Comparison of ENCODE assay signal across 17 cellular contexts in genomic region chr3:98532709-98533571, GRCh38. TPM values are rescaled to one million over a fixed set of nuclear protein-coding genes. Genes with fewer than 3 reads are reported as not detected.
DNase-seq lines count a peak whose midpoint lies in the region; ATAC-seq, FAIRE-seq and TF ChIP-seq lines count a peak whose summit lies in the region.
"Had no signal": no experiment of that assay in that cellular context is flagged by ENCODE, and none has a peak within 500 bp of the region (broad histone marks: within the 10 kb centered on the region; RNA-seq: fewer than 3 reads in every experiment).

No MANE protein-coding gene starts in this region.

- no peak overlapping the region for H2AFZ ChIP-seq in GM12878 (ENCODE audit: control insufficient read depth, low read depth, low read length)

- intact Hi-C loops in natural killer cell (cut with micrococcal nuclease): no loop called here
- intact Hi-C loops in GM12878 (cut with micrococcal nuclease; ENCODE audit: unreplicated experiment): loop anchor here (5.0 kb wide), 1 partner anchor 199 kb away; no protein-coding TSS in a partner anchor
- intact Hi-C loops in right lobe of liver (cut with DNase I): no loop called here

- TF ChIP-seq POLR2A in GM12878 (IDR thresholded peaks at IDR 0.05; ENCODE audit: low read depth, low read length): peak; percentile 54
- TF ChIP-seq POLR2A in right lobe of liver (IDR thresholded peaks at IDR 0.05): no peak

- H3K4me1 Mint-ChIP-seq in natural killer cell treated with Interleukin-12 subunit alpha and Interleukin-12 subunit beta and Interleukin-15 and Interleukin-18, amount 100 ng/mL, for 72 hours (ENCODE audit: low read depth in 2 of 2): peaks cover 2 to 37% of the 10 kb centered on the region in 2 donors
- H3K4me1 Mint-ChIP-seq in natural killer cell: no peaks in the 10 kb centered on the region

- SMC1A ChIA-PET in GM12878 (lab: Charles Lee; ENCODE audit: uncharacterized antibody, unreplicated experiment): interaction anchor here (0.6 to 13.1 kb wide), 13 partner anchors 9 to 298 kb away, joined by 3 to 603 read pairs (median 4); partner anchors contain the start of gene CLDND1

- POLR2A ChIA-PET in GM12878 (lab: Charles Lee): interaction anchor here (1.1 to 11.8 kb wide), 4 partner anchors 10 to 37 kb away, joined by 3 to 350 read pairs (median 8); partner anchors contain the start of gene CLDND1

- peaks cover 96% of the 10 kb centered on the region for H3K79me2 ChIP-seq in GM12878 (ENCODE audit: control insufficient read depth, insufficient read depth, low read length)

- H3K27me3 ChIP-seq in GM12878 (replicated peaks in 1 of 2; ENCODE audit: control insufficient read depth in 2 of 2, insufficient read depth in 2 of 2, low read length in 1 of 2): no peaks in the 10 kb centered on the region
- no peaks in the 10 kb centered on the region for H3K27me3 ChIP-seq in right lobe of liver
- H3K27me3 ChIP-seq: gastroesophageal sphincter had no signal

- WGBS in GM12878 (ENCODE audit: insufficient coverage, insufficient replicate concordance, low lambda C conversion rate, missing lambda C conversion rate): under 1% methylated on average over 6 of the region's 6 CpGs
- 89% methylated on average over 6 of the region's 6 CpGs for WGBS in urinary bladder
- 90% methylated on average over 6 of the region's 6 CpGs for WGBS in right lobe of liver (ENCODE audit: insufficient coverage, low coverage, low lambda C conversion rate, missing lambda C conversion rate)

- TF ChIP-seq EP300 in GM12878 (IDR thresholded peaks at IDR 0.05; ENCODE audit: borderline replicate concordance in 1 of 2, control insufficient read depth in 1 of 2, low read depth in 2 of 2, low read length in 2 of 2): no peak

- FAIRE-seq in GM12878 (lab: Jason Lieb, UNC): peak; percentile 54

- H3K4me3 ChIP-seq in GM12878: peak overlapping the region; percentile 81
- H3K4me3 ChIP-seq in urinary bladder (ENCODE audit: low read depth, low read length): peak overlapping the region; percentile 11
- H3K4me3 ChIP-seq in right lobe of liver: no peak overlapping the region
- H3K4me3 ChIP-seq: gastroesophageal sphincter had no signal

- H3K27ac Mint-ChIP-seq in natural killer cell treated with Interleukin-12 subunit alpha and Interleukin-12 subunit beta and Interleukin-15 and Interleukin-18, amount 100 ng/mL, for 72 hours: peak overlapping the region; percentile 35 to 67
- no peak overlapping the region for H3K27ac Mint-ChIP-seq in natural killer cell

- H3K4me1 ChIP-seq in GM12878 (ENCODE audit: control insufficient read depth, insufficient read depth, low read length) (peaks cover under 1% of the 10 kb centered on the region; the same call in 1 of the 2 replicates), urinary bladder (ENCODE audit: insufficient read depth) (no peaks in the 10 kb centered on the region), right lobe of liver (no peaks in the 10 kb centered on the region)
- H3K4me1 ChIP-seq: gastroesophageal sphincter had no signal

- BruUV-seq in GM12878 (replicated peaks; lab: Mats Ljungman, UMichigan): no TSS peak

- peaks cover 3 to 4% of the 10 kb centered on the region in 2 experiments; a peak in 3 of 4 replicates for H3K36me3 ChIP-seq in GM12878 (ENCODE audit: control insufficient read depth in 2 of 2, insufficient read depth in 2 of 2, low read length in 1 of 2)
- H3K36me3 ChIP-seq in urinary bladder (ENCODE audit: insufficient read depth): no peaks in the 10 kb centered on the region
- no peaks in the 10 kb centered on the region for H3K36me3 ChIP-seq in right lobe of liver
- H3K36me3 ChIP-seq: gastroesophageal sphincter had no signal

- peak overlapping the region; percentile 55 for H3K4me3 Mint-ChIP-seq in natural killer cell treated with Interleukin-12 subunit alpha and Interleukin-12 subunit beta and Interleukin-15 and Interleukin-18, amount 100 ng/mL, for 72 hours
- H3K4me3 Mint-ChIP-seq in natural killer cell: no peak overlapping the region

- H3K9ac ChIP-seq in GM12878 (ENCODE audit: control insufficient read depth, insufficient read depth, low read length): peak overlapping the region; percentile 94

- H3K9me3 Mint-ChIP-seq in natural killer cell treated with Interleukin-12 subunit alpha and Interleukin-12 subunit beta and Interleukin-15 and Interleukin-18, amount 100 ng/mL, for 72 hours: no peaks in the 10 kb centered on the region
- no peaks in the 10 kb centered on the region for H3K9me3 Mint-ChIP-seq in natural killer cell

- no peak for TF ChIP-seq CTCF in natural killer cell (IDR thresholded peaks at IDR 0.05)
- no peak for TF ChIP-seq CTCF in GM12878 (IDR thresholded peaks at IDR 0.05 in 2 of 3, conservative IDR thresholded peaks at IDR 0.05 in 1 of 3; ENCODE audit: control insufficient read depth in 2 of 3, extremely low read depth in 1 of 3, insufficient read depth in 1 of 3, low read depth in 3 of 3, low read length in 3 of 3)
- no peak for TF ChIP-seq CTCF in right lobe of liver (IDR thresholded peaks at IDR 0.05)

- H3K9me3 ChIP-seq in GM12878 (replicated peaks; ENCODE audit: control insufficient read depth, insufficient read depth, low read length) (no peaks in the 10 kb centered on the region), right lobe of liver (no peaks in the 10 kb centered on the region)
- H3K9me3 ChIP-seq: gastroesophageal sphincter had no signal

- peak overlapping the region; percentile 97 for H3K27ac ChIP-seq in GM12878 (ENCODE audit: control insufficient read depth, insufficient read depth)
- H3K27ac ChIP-seq in urinary bladder (ENCODE audit: low read depth): no peak overlapping the region
- H3K27ac ChIP-seq in right lobe of liver: no peak overlapping the region
- H3K27ac ChIP-seq: gastroesophageal sphincter had no signal

- H3K27me3 Mint-ChIP-seq in natural killer cell treated with Interleukin-12 subunit alpha and Interleukin-12 subunit beta and Interleukin-15 and Interleukin-18, amount 100 ng/mL, for 72 hours: no peaks in the 10 kb centered on the region
- no peaks in the 10 kb centered on the region for H3K27me3 Mint-ChIP-seq in natural killer cell (ENCODE audit: low read depth in 2 of 2)

- RAD21 ChIA-PET in GM12878 (lab: Charles Lee; ENCODE audit: unreplicated experiment): interaction anchor here (1.0 to 13.1 kb wide), 9 partner anchors 9 to 206 kb away, joined by 3 to 511 read pairs (median 9); partner anchors contain the start of genes CLDND1 and CPOX

- CTCF ChIA-PET in GM12878 (lab: Yijun Ruan, JAX): interaction anchor here (0.7 to 6.3 kb wide), 12 partner anchors 13 to 201 kb away, joined by 3 to 40 read pairs (median 6); no protein-coding TSS in a partner anchor

- peak overlapping the region; percentile 67 for H3K4me2 ChIP-seq in GM12878 (ENCODE audit: control insufficient read depth, insufficient read depth)

- no peak for TF ChIP-seq RAD21 in GM12878 (IDR thresholded peaks at IDR 0.05; ENCODE audit: insufficient read depth, low read depth, low read length)

- ATAC-seq in natural killer cell treated with Interleukin-12 subunit alpha and Interleukin-12 subunit beta and Interleukin-15 and Interleukin-18, amount 100 ng/mL, for 72 hours: no peak
- no peak for ATAC-seq in natural killer cell
- ATAC-seq in GM12878: peak; percentile 3
- no peak for ATAC-seq in GM18861 (IDR thresholded peaks at IDR 0.05; ENCODE audit: unreplicated experiment)
- no peak for ATAC-seq in right lobe of liver
- no peak for ATAC-seq in SK-N-SH treated with all-trans-retinoic acid at 6 μM for 48 hours
- ATAC-seq: gastroesophageal sphincter, Right ventricle myocardium inferior had no signal

- H4K20me1 ChIP-seq in GM12878 (ENCODE audit: control insufficient read depth, insufficient read depth): no peaks in the 10 kb centered on the region

- H3K36me3 Mint-ChIP-seq in natural killer cell treated with Interleukin-12 subunit alpha and Interleukin-12 subunit beta and Interleukin-15 and Interleukin-18, amount 100 ng/mL, for 72 hours: peaks cover 6% of the 10 kb centered on the region
- no peaks in the 10 kb centered on the region for H3K36me3 Mint-ChIP-seq in natural killer cell

- in situ Hi-C loops in GM12878 (cut with MboI): no loop called here

- DNase-seq in natural killer cell treated with Interleukin-12 subunit alpha and Interleukin-12 subunit beta and Interleukin-15 and Interleukin-18, amount 100 ng/mL, for 72 hours (ENCODE audit: low spot score): no peak
- DNase-seq in natural killer cell (no peak), NOMO-1 treated with dmso at 0.1 percent for 144 hours (lab: John Stamatoyannopoulos, UW; ENCODE audit: unreplicated experiment) (peak; percentile 18), GM12878 (ENCODE audit: low read depth, low spot score) (no peak), right lobe of liver (no peak)
- DNase-seq: activated CD8-positive, alpha-beta memory T cell treated with anti-CD3 and anti-CD28 coated beads for 24 hours; caudate nucleus; DMS153; mesenchymal stem cell; NCI-H2081; occipital lobe had no signal

RNA-seq across cellular contexts. Expression of gene GPR15, which starts 1.2 kb away (rescaled TPM):
- 10 to 100 TPM in 1 of 2 donors, 1 to 10 TPM in 1; 1.4 to 13.2 TPM for total RNA-seq in natural killer cell treated with Interleukin-12 subunit alpha and Interleukin-12 subunit beta and Interleukin-15 and Interleukin-18, amount 100 ng/mL, for 72 hours
- total RNA-seq in natural killer cell (10 to 100 TPM in 1 of 3 donors, 1 to 10 TPM in 1, under 1 TPM in 1; 0.97 to 32.8 (median 1.5) TPM), GM12878 (2014; rRNA removed) (150 and 170 TPM in 2 replicates), GM12878 (2014; rRNA removed; fragmentation: Illumina TruSeq; extraction: Trizol) (118 and 119 TPM in 2 replicates), GM12878 (2021) (105 TPM in 2 replicates), urinary bladder (not detected), right lobe of liver (not detected)
- 136 and 143 TPM in 2 replicates for total RNA-seq in GM12878 (2013; cell fraction: nucleolus; rRNA removed)
- 81.6 TPM for polyA plus RNA-seq in GM12878 (2011; ENCODE audit: low read depth)
- polyA plus RNA-seq in GM12878 (2011; rRNA removed) (68.3 and 87.9 TPM in 2 replicates), GM12878 (2014; fragmentation: Illumina TruSeq; extraction: Trizol) (113 and 116 TPM in 2 replicates), GM12878 (2014; fragmentation: Nextera tagmentation; extraction: Ambion mirVana) (100 to 1,000 TPM in 1 of 2 experiments, 10 to 100 TPM in 1; 70.7 to 145 TPM), GM12878 (2014; rRNA removed) (82.7 and 83.9 TPM in 2 replicates), GM12878 (2016; fragmentation: Nextera tagmentation; extraction: Ambion mirVana) (100 to 1,000 TPM; 146 to 150 TPM), urinary bladder (0.61 TPM)
- polyA plus RNA-seq in GM12878 (2011; cell fraction: cytosol; rRNA removed): 77.7 and 84.8 TPM in 2 replicates
- 59.0 and 81.9 TPM in 2 replicates for polyA plus RNA-seq in GM12878 (2011; cell fraction: nucleus; rRNA removed)
- polyA plus RNA-seq in GM12878 (2012): 69.4 and 117 TPM in 2 replicates
- polyA minus RNA-seq in GM12878 (2011; rRNA and poly(A)+ RNA removed): 142 and 145 TPM in 2 replicates
- polyA minus RNA-seq in GM12878 (2011; cell fraction: cytosol; rRNA and poly(A)+ RNA removed): 29.7 and 31.3 TPM in 2 replicates
- 79.2 and 93.9 TPM in 2 replicates for polyA minus RNA-seq in GM12878 (2011; cell fraction: nucleus; rRNA and poly(A)+ RNA removed)
- total RNA-seq: gastroesophageal sphincter, occipital lobe, Right ventricle myocardium inferior had no signal

RNA-seq across cellular contexts. Expression of gene CLDND1, which starts 10.2 kb away (rescaled TPM):
- 100 to 1,000 TPM; 352 to 548 TPM for total RNA-seq in natural killer cell treated with Interleukin-12 subunit alpha and Interleukin-12 subunit beta and Interleukin-15 and Interleukin-18, amount 100 ng/mL, for 72 hours
- total RNA-seq in natural killer cell: 100 to 1,000 TPM; 175 to 220 (median 219) TPM
- 296 and 302 TPM in 2 replicates for total RNA-seq in GM12878 (2013; cell fraction: nucleolus; rRNA removed)
- total RNA-seq in GM12878 (2014; rRNA removed): 123 and 164 TPM in 2 replicates
- 97.8 and 101 TPM in 2 replicates for total RNA-seq in GM12878 (2014; rRNA removed; fragmentation: Illumina TruSeq; extraction: Trizol)
- total RNA-seq in GM12878 (2021): 124 and 130 TPM in 2 replicates
- 100 TPM for polyA plus RNA-seq in GM12878 (2011; ENCODE audit: low read depth)
- polyA plus RNA-seq in GM12878 (2011; rRNA removed): 225 and 259 TPM in 2 replicates
- 110 and 197 TPM in 2 replicates for polyA plus RNA-seq in GM12878 (2011; cell fraction: cytosol; rRNA removed)
- 273 and 287 TPM in 2 replicates for polyA plus RNA-seq in GM12878 (2011; cell fraction: nucleus; rRNA removed)
- polyA plus RNA-seq in GM12878 (2012): 130 and 134 TPM in 2 replicates
- 173 and 232 TPM in 2 replicates for polyA plus RNA-seq in GM12878 (2014; fragmentation: Illumina TruSeq; extraction: Trizol)
- polyA plus RNA-seq in GM12878 (2014; fragmentation: Nextera tagmentation; extraction: Ambion mirVana): 100 to 1,000 TPM; 150 to 163 TPM
- 144 and 154 TPM in 2 replicates for polyA plus RNA-seq in GM12878 (2014; rRNA removed)
- polyA plus RNA-seq in GM12878 (2016; fragmentation: Nextera tagmentation; extraction: Ambion mirVana): 100 to 1,000 TPM; 144 to 154 TPM
- polyA minus RNA-seq in GM12878 (2011; rRNA and poly(A)+ RNA removed): 210 and 247 TPM in 2 replicates
- polyA minus RNA-seq in GM12878 (2011; cell fraction: cytosol; rRNA and poly(A)+ RNA removed): 72.8 and 86.1 TPM in 2 replicates
- 149 and 181 TPM in 2 replicates for polyA minus RNA-seq in GM12878 (2011; cell fraction: nucleus; rRNA and poly(A)+ RNA removed)
- total RNA-seq in urinary bladder: 107 TPM
- polyA plus RNA-seq in urinary bladder: 104 TPM
- 10 to 100 TPM; 26.1 to 44.8 (median 34.9) TPM for total RNA-seq in right lobe of liver

RNA-seq across cellular contexts. Expression of gene OR5K2, which starts 35.5 kb away (rescaled TPM):
- total RNA-seq in natural killer cell treated with Interleukin-12 subunit alpha and Interleukin-12 subunit beta and Interleukin-15 and Interleukin-18, amount 100 ng/mL, for 72 hours: not detected
- total RNA-seq in natural killer cell (not detected), GM12878 (2014; rRNA removed) (not detected in 2 replicates), GM12878 (2014; rRNA removed; fragmentation: Illumina TruSeq; extraction: Trizol) (not detected in 2 replicates), GM12878 (2021) (not detected in 2 replicates), urinary bladder (not detected), right lobe of liver (not detected)
- 20.7 and 21.6 TPM in 2 replicates for total RNA-seq in GM12878 (2013; cell fraction: nucleolus; rRNA removed)
- not detected for polyA plus RNA-seq in GM12878 (2011; ENCODE audit: low read depth)
- polyA plus RNA-seq in GM12878 (2011; rRNA removed) (0.12 and 0.14 TPM in 2 replicates), GM12878 (2014; fragmentation: Illumina TruSeq; extraction: Trizol) (not detected in 2 replicates), GM12878 (2014; fragmentation: Nextera tagmentation; extraction: Ambion mirVana) (not detected), GM12878 (2014; rRNA removed) (not detected in 2 replicates), GM12878 (2016; fragmentation: Nextera tagmentation; extraction: Ambion mirVana) (not detected), urinary bladder (not detected)
- polyA plus RNA-seq in GM12878 (2011; cell fraction: cytosol; rRNA removed): not detected in 2 replicates
- polyA plus RNA-seq in GM12878 (2011; cell fraction: nucleus; rRNA removed): 0.58 and 0.75 TPM in 2 replicates
- 0.11 TPM in 1 of 2 replicates, not detected in the other for polyA plus RNA-seq in GM12878 (2012)
- polyA minus RNA-seq in GM12878 (2011; rRNA and poly(A)+ RNA removed): 1.3 and 2.9 TPM in 2 replicates
- polyA minus RNA-seq in GM12878 (2011; cell fraction: cytosol; rRNA and poly(A)+ RNA removed): not detected in 2 replicates
- polyA minus RNA-seq in GM12878 (2011; cell fraction: nucleus; rRNA and poly(A)+ RNA removed): 4.7 and 5.0 TPM in 2 replicates
- total RNA-seq: gastroesophageal sphincter, occipital lobe, Right ventricle myocardium inferior had no signal
- polyA plus RNA-seq: adipose tissue had no signal

Comparison
In these comparisons a context has a peak if more than half of its experiments do, and no peak if none do; other contexts are left out.
1. H3K27ac Mint-ChIP-seq: peak in natural killer cell treated with Interleukin-12 subunit alpha and Interleukin-12 subunit beta and Interleukin-15 and Interleukin-18, amount 100 ng/mL, for 72 hours (2 of 2); none in natural killer cell (0 of 2).
2. H3K4me3 ChIP-seq: peak in GM12878 (single experiment) and urinary bladder (single experiment); none in right lobe of liver (0 of 3).